Comparison of ENCODE assay signal across 9 cellular contexts in the genomic region with DNA sequence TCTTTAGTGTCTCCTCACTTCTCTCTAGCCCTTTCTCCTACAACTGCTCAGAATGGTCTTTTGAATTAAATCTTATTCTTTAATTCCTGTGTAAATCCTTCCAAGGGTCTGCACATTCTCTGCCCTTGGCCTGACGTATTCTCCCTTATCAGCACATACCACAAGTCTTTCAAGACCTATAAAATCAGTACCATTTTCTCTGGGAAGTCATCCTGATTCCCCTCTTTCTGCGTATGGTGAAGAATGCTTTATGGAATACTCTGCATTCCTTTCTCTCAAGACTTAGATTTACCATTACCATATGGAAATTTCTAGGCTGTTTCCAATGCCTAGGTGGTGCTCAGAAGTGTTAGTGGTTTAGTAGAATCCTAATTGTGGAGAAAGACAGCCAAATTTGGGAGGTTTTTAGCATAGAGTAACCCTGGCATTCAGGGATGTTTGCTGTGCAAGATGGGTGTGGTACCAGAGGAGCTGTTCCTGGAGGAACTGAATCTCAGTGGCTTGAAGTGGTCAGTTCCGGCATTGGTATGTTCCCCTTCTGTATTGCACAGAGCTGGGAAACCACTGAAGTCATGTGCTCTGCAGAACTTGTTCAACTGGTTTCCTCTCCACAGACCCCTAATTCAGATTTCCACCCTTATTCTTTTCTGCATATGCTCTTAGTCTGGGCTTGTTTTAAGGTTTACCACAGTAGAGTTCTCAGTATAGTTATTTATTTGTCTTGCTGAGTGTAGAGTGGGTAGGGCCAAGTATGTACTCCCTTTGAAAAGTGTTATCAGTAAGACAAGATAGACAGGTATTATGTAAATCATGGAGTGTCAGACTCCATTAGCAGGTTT. TPM values are rescaled to one million over a fixed set of nuclear protein-coding genes. Genes with fewer than 3 reads are reported as not detected.
DNase-seq lines count a peak whose midpoint lies in the region; ATAC-seq, FAIRE-seq and TF ChIP-seq lines count a peak whose summit lies in the region.
"Had no signal": no experiment of that assay in that cellular context is flagged by ENCODE, and none has a peak within 500 bp of the region (broad histone marks: within the 10 kb centered on the region; RNA-seq: fewer than 3 reads in every experiment).

No MANE protein-coding gene starts in this region.

- no peak overlapping the region for H2AFZ ChIP-seq in fibroblast of lung (ENCODE audit: low read length)

- 39 to 41% methylated on average over 3 of the region's 3 CpGs for WGBS in pancreas, 2 donors

- FAIRE-seq in GM19239 (lab: Jason Lieb, UNC): peak; percentile 77
- FAIRE-seq in pancreas (lab: Jason Lieb, UNC): no peak

- H3K9me3 ChIP-seq in BLaER1 treated with 17β-estradiol and CSF1 and Interleukin-3, amounts not matched to agents 10 nM and 100 nM (replicated peaks in 1 of 11): peaks cover 8 to 47% (median 41%) of the 10 kb centered on the region in 11 experiments; a peak in 21 of 22 replicates
- no peaks in the 10 kb centered on the region for H3K9me3 ChIP-seq in Panc1 (ENCODE audit: control insufficient read depth, insufficient read depth, low read depth, low read length)
- H3K9me3 ChIP-seq in fibroblast of lung (ENCODE audit: control insufficient read depth, insufficient read depth, low read depth, low read length): no peaks in the 10 kb centered on the region
- H3K9me3 ChIP-seq in pancreas: no peaks in the 10 kb centered on the region

- intact Hi-C loops in Panc1 (cut with micrococcal nuclease; ENCODE audit: unreplicated experiment): no loop called here
- intact Hi-C loops in pancreas (cut with DNase I): no loop called here
- intact Hi-C loops in dorsolateral prefrontal cortex (cut with DNase I): no loop called here

- CTCF ChIA-PET in Panc1 (lab: Charles Lee): no interaction called here

- ATAC-seq in HG03196 (IDR thresholded peaks at IDR 0.05; ENCODE audit: unreplicated experiment) (peak; percentile 85), Panc1 (peak; percentile 85), pancreas (peak; percentile 72 to 94 (median 90))

- peaks cover 24 to 81% (median 39%) of the 10 kb centered on the region in 10 experiments for H3K4me1 ChIP-seq in BLaER1 treated with 17β-estradiol and CSF1 and Interleukin-3, amounts not matched to agents 10 nM and 100 nM
- peaks cover 48% of the 10 kb centered on the region for H3K4me1 ChIP-seq in Panc1 (ENCODE audit: control insufficient read depth, insufficient read depth, low read length)
- H3K4me1 ChIP-seq in fibroblast of lung (ENCODE audit: control insufficient read depth, extremely low read depth, insufficient read depth, low read length): peaks cover 20% of the 10 kb centered on the region
- peaks cover 13 to 46% (median 22%) of the 10 kb centered on the region in 3 donors for H3K4me1 ChIP-seq in pancreas

- no TSS peak for BruUV-seq in Panc1 (replicated peaks; lab: Mats Ljungman, UMichigan)

- DNase-seq in GM19239 (ENCODE audit: insufficient read length, low spot score): no peak
- no peak for DNase-seq in Panc1 (ENCODE audit: low read depth, low spot score)
- peak; percentile 72 to 87 for DNase-seq in fibroblast of lung (ENCODE audit: low read depth in 2 of 2)
- DNase-seq in pancreas: peak in 1 of 6 donors; percentile 61
- no peak for DNase-seq in dorsolateral prefrontal cortex
- DNase-seq in activated CD4-positive, alpha-beta T cell treated with anti-CD3 and anti-CD28 coated beads for 48 hours: no peak

- H3K9ac ChIP-seq in BLaER1 treated with 17β-estradiol and CSF1 and Interleukin-3, amounts not matched to agents 10 nM and 100 nM: peak overlapping the region in 8 of 11 experiments; percentile 12 to 72 (median 68); a peak in 13 of 22 replicates
- no peak overlapping the region for H3K9ac ChIP-seq in fibroblast of lung (ENCODE audit: insufficient read depth, low read length)
- H3K9ac ChIP-seq: KMS-11 had no signal

- no peaks in the 10 kb centered on the region for H3K27me3 ChIP-seq in BLaER1 treated with 17β-estradiol and CSF1 and Interleukin-3, amounts not matched to agents 10 nM and 100 nM
- H3K27me3 ChIP-seq in Panc1 (ENCODE audit: control insufficient read depth, insufficient read depth, low read length): no peaks in the 10 kb centered on the region
- no peaks in the 10 kb centered on the region for H3K27me3 ChIP-seq in fibroblast of lung (ENCODE audit: control insufficient read depth, insufficient read depth, low read length)
- H3K27me3 ChIP-seq in pancreas: no peaks in the 10 kb centered on the region
- H3K27me3 ChIP-seq in dorsolateral prefrontal cortex: no peaks in the 10 kb centered on the region

- TF ChIP-seq CTCF in Panc1 (IDR thresholded peaks at IDR 0.05) (no peak), fibroblast of lung (conservative IDR thresholded peaks at IDR 0.05 in 1 of 2, IDR thresholded peaks at IDR 0.05 in 1 of 2; ENCODE audit: low read depth in 1 of 2, low read length in 2 of 2) (no peak), pancreas (IDR thresholded peaks at IDR 0.05) (no peak), dorsolateral prefrontal cortex (IDR thresholded peaks at IDR 0.05 in 54 of 56, conservative IDR thresholded peaks at IDR 0.05 in 2 of 56; ENCODE audit: low read depth in 1 of 56, partially characterized antibody in 56 of 56) (no peak)

- H3K4me3 ChIP-seq in BLaER1 treated with 17β-estradiol and CSF1 and Interleukin-3, amounts not matched to agents 10 nM and 100 nM: peak overlapping the region in 6 of 10 experiments; percentile 28 to 51 (median 39); a peak in 10 of 20 replicates
- no peak overlapping the region; a peak in 1 of 4 replicates for H3K4me3 ChIP-seq in Panc1 (ENCODE audit: low read depth in 2 of 2, low read length in 2 of 2)
- no peak overlapping the region for H3K4me3 ChIP-seq in fibroblast of lung (replicated peaks in 1 of 4; ENCODE audit: control extremely low read depth in 1 of 4, insufficient read depth in 1 of 4, low read depth in 3 of 4, low read length in 4 of 4)
- no peak overlapping the region for H3K4me3 ChIP-seq in pancreas
- no peak overlapping the region for H3K4me3 ChIP-seq in dorsolateral prefrontal cortex

- in situ Hi-C loops in Panc1 (cut with HindIII; ENCODE audit: low pct_unique_long_range_greater_than_20kb, low sequenced_read_pairs): no loop called here

- peaks cover 85% of the 10 kb centered on the region for H3K79me2 ChIP-seq in fibroblast of lung (ENCODE audit: control insufficient read depth, insufficient read depth, low read length)

- H3K27ac ChIP-seq in BLaER1 treated with 17β-estradiol and CSF1 and Interleukin-3, amounts not matched to agents 10 nM and 100 nM: peak overlapping the region in 9 of 11 experiments; percentile 7 to 85 (median 77); a peak in 17 of 22 replicates
- H3K27ac ChIP-seq in Panc1 (ENCODE audit: low read length): peak overlapping the region; percentile 88
- peak overlapping the region; percentile 9 for H3K27ac ChIP-seq in fibroblast of lung (ENCODE audit: insufficient read depth, low read length)
- peak overlapping the region in 2 of 4 donors; percentile 39 to 59 for H3K27ac ChIP-seq in pancreas
- H3K27ac ChIP-seq in dorsolateral prefrontal cortex: peak overlapping the region in 28 of 59 donors; percentile 2 to 67 (median 33)
- H3K27ac ChIP-seq: KMS-11 had no signal

- peaks cover 0 to 82% (median 22%) of the 10 kb centered on the region in 11 experiments; a peak in 12 of 22 replicates for H4K20me1 ChIP-seq in BLaER1 treated with 17β-estradiol and CSF1 and Interleukin-3, amounts not matched to agents 10 nM and 100 nM
- H4K20me1 ChIP-seq in fibroblast of lung (ENCODE audit: control insufficient read depth, extremely low read depth, insufficient read depth, low read length): no peaks in the 10 kb centered on the region

- H3K36me3 ChIP-seq in BLaER1 treated with 17β-estradiol and CSF1 and Interleukin-3, amounts not matched to agents 10 nM and 100 nM: peaks cover 24 to 46% (median 32%) of the 10 kb centered on the region in 11 experiments
- H3K36me3 ChIP-seq in Panc1 (ENCODE audit: control insufficient read depth, insufficient read depth, low read length): no peaks in the 10 kb centered on the region
- H3K36me3 ChIP-seq in fibroblast of lung (ENCODE audit: control insufficient read depth, insufficient read depth, low read length): no peaks in the 10 kb centered on the region
- H3K36me3 ChIP-seq in pancreas: no peaks in the 10 kb centered on the region

- H3K4me2 ChIP-seq in BLaER1 treated with 17β-estradiol and CSF1 and Interleukin-3, amounts not matched to agents 10 nM and 100 nM: peak overlapping the region; percentile 47 to 98 (median 86)
- H3K4me2 ChIP-seq in fibroblast of lung (ENCODE audit: extremely low read depth, insufficient read depth, low read length): peak overlapping the region; percentile 33
- H3K4me2 ChIP-seq: KMS-11 had no signal

- POLR2A ChIA-PET in Panc1 (lab: Charles Lee): interaction anchor here (0.6 to 1.3 kb wide), 3 partner anchors 10 to 91 kb away, joined by 4 to 5 read pairs (median 4); partner anchors contain the start of gene IQGAP1

RNA-seq across cellular contexts. Expression of gene IQGAP1, which starts 24.5 kb away (rescaled TPM):
- total RNA-seq in Panc1 (2021; ENCODE audit: unreplicated experiment) (228 TPM), fibroblast of lung (160 and 270 TPM in 2 replicates), pancreas (100 to 1,000 TPM in 1 of 6 donors, 10 to 100 TPM in 5; 40.0 to 103 (median 43.3) TPM), dorsolateral prefrontal cortex (100 to 1,000 TPM in 44 of 120 experiments, 10 to 100 TPM in 76; 41.1 to 286 (median 89.8) TPM)
- polyA plus RNA-seq in Panc1 (2012; ENCODE audit: insufficient read length): 144 TPM
- polyA plus RNA-seq in fibroblast of lung (222 and 231 TPM in 2 replicates), pancreas (10 to 100 TPM; 20.6 to 48.4 TPM)
- 176 TPM in 2 replicates for polyA plus RNA-seq in fibroblast of lung (2012)
- polyA minus RNA-seq in fibroblast of lung (ENCODE audit: low replicate concordance): 127 and 133 TPM in 2 replicates

Comparison
In these comparisons a context has a peak if more than half of its experiments do, and no peak if none do; other contexts are left out.
1. H3K4me3 ChIP-seq: peak in BLaER1 treated with 17β-estradiol and CSF1 and Interleukin-3, amounts not matched to agents 10 nM and 100 nM (6 of 10); none in Panc1 (0 of 2), fibroblast of lung (0 of 4), pancreas (0 of 4) and dorsolateral prefrontal cortex (0 of 59).
2. DNase-seq: peak in fibroblast of lung (2 of 2); none in GM19239 (single experiment), Panc1 (single experiment), dorsolateral prefrontal cortex (0 of 10) and activated CD4-positive, alpha-beta T cell treated with anti-CD3 and anti-CD28 coated beads for 48 hours (single experiment).
3. Peak in every context shown above with its lines, with median percentiles within 50 percentile points of each other: ATAC-seq.